ENCODE assay signal across 19 cellular contexts in the genomic region with DNA sequence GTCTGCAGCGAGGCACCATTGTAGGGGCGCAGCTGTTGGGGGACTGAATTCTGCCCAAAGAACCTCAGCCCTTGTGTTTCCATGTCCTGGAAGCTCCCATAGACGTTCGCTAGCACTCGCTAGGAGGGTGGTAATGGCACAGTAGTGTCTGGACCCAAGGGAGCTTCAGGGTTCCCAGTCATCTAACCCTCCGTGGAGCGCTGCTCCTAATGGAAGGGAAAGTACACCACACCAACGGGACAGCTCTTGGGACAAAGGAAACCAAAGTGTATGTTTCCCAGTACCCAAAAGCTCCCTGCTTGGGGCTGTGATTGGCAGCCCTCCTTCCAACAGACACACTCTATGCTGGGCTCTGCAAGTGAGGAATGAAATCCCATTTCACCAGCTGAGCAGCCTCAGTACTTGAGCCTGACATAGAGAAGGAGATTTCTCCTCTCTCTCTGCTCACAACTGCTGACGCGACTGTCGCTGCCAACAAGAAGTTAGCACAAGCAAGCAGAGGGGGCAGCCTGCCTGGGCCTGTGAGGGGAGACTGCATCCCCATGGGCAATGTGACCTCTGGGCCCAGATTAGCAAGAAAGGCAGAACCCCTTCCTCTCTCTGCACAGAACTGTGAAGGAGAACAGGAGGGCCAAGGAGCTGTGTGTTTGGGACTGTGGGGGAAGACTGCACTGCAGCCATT.
DNase-seq lines count a peak whose midpoint lies in the region; ATAC-seq, FAIRE-seq and TF ChIP-seq lines count a peak whose summit lies in the region.
"Had no signal": no experiment of that assay in that cellular context is flagged by ENCODE, and none has a peak within 500 bp of the region (broad histone marks: within the 10 kb centered on the region; RNA-seq: fewer than 3 reads in every experiment).

No MANE protein-coding gene starts in this region.

- H2BK120ac ChIP-seq in H9 (ENCODE audit: low read depth, low read length, poor library complexity, severe bottlenecking), result no peak overlapping the region
- H2BK120ac ChIP-seq in H1 (replicated peaks; ENCODE audit: low read depth, low read length), result no peak overlapping the region

- H2BK15ac ChIP-seq in H9 (ENCODE audit: low read depth, low read length) (no peak overlapping the region), H1 (ENCODE audit: low read length) (no peak overlapping the region)

- H3K23ac ChIP-seq in H9 (ENCODE audit: insufficient read length, low read depth, low read length) (no peak overlapping the region), H1 (ENCODE audit: insufficient read length) (no peak overlapping the region)

- H4K91ac ChIP-seq in H9 (ENCODE audit: insufficient read length, low read depth, low read length), result no peak overlapping the region
- no peak overlapping the region for H4K91ac ChIP-seq in H1 (replicated peaks; ENCODE audit: insufficient read length, low read length)

- H3K14ac ChIP-seq in H9 (ENCODE audit: insufficient read depth, low read length) (0 out of 2 replicates have a peak overlapping the region, but pooled peaks have one; percentile 49), H1 (ENCODE audit: insufficient read length) (no peak overlapping the region)

- no peaks in the 10 kb centered on the region for H3F3A ChIP-seq in GM23338 (replicated peaks; ENCODE audit: low read depth)

- H3K4me2 ChIP-seq in GM23338 (no peak overlapping the region), H9 (ENCODE audit: insufficient read depth, insufficient read length, low read length) (no peak overlapping the region), H1 (ENCODE audit: insufficient read depth in 1 of 2, low read depth in 2 of 2, low read length in 2 of 2) (no peak overlapping the region)

- no peak overlapping the region for H3T11ph ChIP-seq in H9 (ENCODE audit: low read length)

- TF ChIP-seq EP300 in H1 (IDR thresholded peaks at IDR 0.05; ENCODE audit: borderline replicate concordance in 1 of 2, low read depth in 2 of 2, low read length in 2 of 2), result no peak

- H3K36me3 ChIP-seq in GM23338 (ENCODE audit: insufficient read depth) (no peaks in the 10 kb centered on the region), H1 (ENCODE audit: control insufficient read depth in 2 of 4, insufficient read depth in 4 of 4, low read length in 3 of 4) (no peaks in the 10 kb centered on the region)

- no peak for TF ChIP-seq RAD21 in H1 (IDR thresholded peaks at IDR 0.05 in 1 of 2, conservative IDR thresholded peaks at IDR 0.05 in 1 of 2; ENCODE audit: low read depth in 2 of 2, low read length in 2 of 2)

- H3K23me2 ChIP-seq in H9 (ENCODE audit: insufficient read length, low read depth, low read length, poor library complexity, severe bottlenecking) (no peaks in the 10 kb centered on the region), H1 (ENCODE audit: low read depth, low read length) (no peaks in the 10 kb centered on the region)

- H2BK12ac ChIP-seq in H9 (ENCODE audit: insufficient read length, low read depth, low read length) (no peak overlapping the region), H1 (ENCODE audit: low read depth, low read length) (0 out of 2 replicates have a peak overlapping the region, but pooled peaks have one; percentile 76)

- no peak overlapping the region for H3K56ac ChIP-seq in H9 (ENCODE audit: insufficient read length, low read depth, low read length)
- peak overlapping the region; percentile 11 for H3K56ac ChIP-seq in H1 (replicated peaks; ENCODE audit: insufficient read length, low read depth, low read length)

- H3K27ac Mint-ChIP-seq in GM23338, result no peak overlapping the region
- H3K27ac Mint-ChIP-seq in H9, result no peak overlapping the region
- H3K27ac Mint-ChIP-seq in stimulated activated effector memory CD8-positive, alpha-beta T cell treated with anti-CD3 and anti-CD28 coated beads, Interleukin-12 subunit alpha, Interleukin-12 subunit beta, amount 100 ng/mL, for 72 hours, result no peak overlapping the region
- H3K27ac Mint-ChIP-seq: CD4-positive, alpha-beta T cell; HFFc6 had no signal

- H3K4me3 ChIP-seq in GM23338 (no peak overlapping the region), H1 (ENCODE audit: extremely low read depth in 1 of 4, insufficient read depth in 2 of 4, low read depth in 3 of 4, low read length in 4 of 4) (no peak overlapping the region)

- H3K18ac ChIP-seq in H9 (ENCODE audit: insufficient read length, low read depth, low read length), result peak overlapping the region; percentile 50
- H3K18ac ChIP-seq in H1 (ENCODE audit: extremely low read depth, low read length), result no peak overlapping the region

- ATAC-seq in GM23338, result peak; percentile 69
- peak; percentile 42 for ATAC-seq in stimulated activated effector memory CD8-positive, alpha-beta T cell treated with anti-CD3 and anti-CD28 coated beads, Interleukin-12 subunit alpha, Interleukin-12 subunit beta, amount 100 ng/mL, for 72 hours
- ATAC-seq: HCT116 had no signal

- H2AFZ ChIP-seq in GM23338 (peak overlapping the region; percentile 95), H9 (ENCODE audit: low read length) (peak overlapping the region; percentile 49), H1 (ENCODE audit: low read length) (peak overlapping the region; percentile 94)

- peaks cover 12% of the 10 kb centered on the region for H3K4me1 Mint-ChIP-seq in GM23338
- H3K4me1 Mint-ChIP-seq in H9, result peaks cover 15% of the 10 kb centered on the region in 2 experiments
- H3K4me1 Mint-ChIP-seq in stimulated activated effector memory CD8-positive, alpha-beta T cell treated with anti-CD3 and anti-CD28 coated beads, Interleukin-12 subunit alpha, Interleukin-12 subunit beta, amount 100 ng/mL, for 72 hours, result no peaks in the 10 kb centered on the region

- H3K4ac ChIP-seq in H9 (ENCODE audit: low read depth, low read length), result no peak overlapping the region
- no peak overlapping the region for H3K4ac ChIP-seq in H1 (replicated peaks; ENCODE audit: insufficient read length, low read depth, low read length)

- FAIRE-seq in H1 (lab: Jason Lieb, UNC), result no peak
- FAIRE-seq: A204.1, D721Med, G401.6, GM12891, GM19239, H54 had no signal

- H3K79me2 ChIP-seq in GM23338 (replicated peaks; ENCODE audit: insufficient read depth), result no peaks in the 10 kb centered on the region
- no peaks in the 10 kb centered on the region for H3K79me2 ChIP-seq in H9 (ENCODE audit: insufficient read depth, low read length)
- no peaks in the 10 kb centered on the region for H3K79me2 ChIP-seq in H1 (ENCODE audit: control insufficient read depth in 1 of 2, insufficient read depth in 2 of 2, low read length in 2 of 2)

- WGBS in H9 (ENCODE audit: extremely low coverage, insufficient read length, low lambda C conversion rate), result no CpG with 5 or more reads among the region's 11 CpGs
- 82% methylated on average over 11 of the region's 11 CpGs; no CpG with 5 or more reads in 1 of the 2 experiments for WGBS in H1 (ENCODE audit: extremely low coverage in 1 of 2, insufficient coverage in 1 of 2, insufficient read length in 1 of 2, insufficient replicate concordance in 2 of 2, low coverage in 1 of 2, low lambda C conversion rate in 2 of 2, missing lambda C conversion rate in 1 of 2), 2 experiments

- H3K9me3 ChIP-seq in H9 (ENCODE audit: control insufficient read depth, low read depth, low read length) (no peaks in the 10 kb centered on the region), H1 (ENCODE audit: insufficient read depth in 2 of 2, low read depth in 1 of 2, low read length in 1 of 2) (no peaks in the 10 kb centered on the region)
- H3K9me3 ChIP-seq: Caco-2 had no signal

- TF ChIP-seq CTCF in GM23338 (conservative IDR thresholded peaks at IDR 0.05; ENCODE audit: low read depth in 2 of 2) (no peak), H9 (conservative IDR thresholded peaks at IDR 0.05) (no peak), H1 (IDR thresholded peaks at IDR 0.05; ENCODE audit: control extremely low read depth in 1 of 3, insufficient read depth in 1 of 3, low read depth in 1 of 3, low read length in 3 of 3) (no peak)

- H2AK5ac ChIP-seq in H9 (ENCODE audit: insufficient read length, low read length) (no peak overlapping the region), H1 (ENCODE audit: low read depth, low read length) (no peak overlapping the region)

- H4K5ac ChIP-seq in H9 (ENCODE audit: insufficient read length, low read depth, low read length) (peak overlapping the region; percentile 65), H1 (ENCODE audit: insufficient read length, low read depth, low read length) (no peak overlapping the region)

- H2BK5ac ChIP-seq in H9 (ENCODE audit: insufficient read length, low read length) (no peak overlapping the region), H1 (ENCODE audit: low read depth, low read length) (peak overlapping the region; percentile 53; the same call in 1 of the 2 replicates)

- H2BK20ac ChIP-seq in H9 (ENCODE audit: low read depth, low read length, poor library complexity, severe bottlenecking) (no peak overlapping the region), H1 (ENCODE audit: low read length) (no peak overlapping the region)

- H3K79me1 ChIP-seq in H9 (ENCODE audit: insufficient read depth, low read depth, low read length, poor library complexity, severe bottlenecking) (no peaks in the 10 kb centered on the region), H1 (ENCODE audit: low read depth, low read length) (no peaks in the 10 kb centered on the region)

- H3K27me3 ChIP-seq in GM23338 (ENCODE audit: insufficient read depth), result no peaks in the 10 kb centered on the region
- no peaks in the 10 kb centered on the region for H3K27me3 ChIP-seq in H9 (ENCODE audit: insufficient read depth, low read length)
- H3K27me3 ChIP-seq in H1 (replicated peaks in 1 of 4; ENCODE audit: control insufficient read depth in 3 of 4, extremely low read depth in 1 of 4, insufficient read depth in 3 of 4, low read length in 3 of 4), result no peaks in the 10 kb centered on the region

- POLR2A ChIA-PET in H1 (lab: Charles Lee; ENCODE audit: partially characterized antibody), result no interaction called here

- no peaks in the 10 kb centered on the region for H4K20me1 ChIP-seq in GM23338 (replicated peaks; ENCODE audit: insufficient read depth)
- H4K20me1 ChIP-seq in H9 (ENCODE audit: control insufficient read depth, insufficient read depth, insufficient read length), result no peaks in the 10 kb centered on the region
- H4K20me1 ChIP-seq in H1 (replicated peaks in 1 of 2; ENCODE audit: control insufficient read depth in 1 of 2, insufficient read depth in 2 of 2, low read length in 2 of 2), result no peaks in the 10 kb centered on the region

- H4K8ac ChIP-seq in H9 (replicated peaks; ENCODE audit: insufficient read length, low read depth, low read length) (no peak overlapping the region), H1 (ENCODE audit: extremely low read depth, insufficient read depth, low read length) (peak overlapping the region; percentile 89; the same call in 1 of the 2 replicates)

- H3K4me1 ChIP-seq in GM23338 (ENCODE audit: insufficient read depth) (peaks cover 14% of the 10 kb centered on the region; the same call in 1 of the 2 replicates), H9 (ENCODE audit: insufficient read depth, low read length) (no peaks in the 10 kb centered on the region; the same call in 1 of the 2 replicates), H1 (replicated peaks in 1 of 4; ENCODE audit: control insufficient read depth in 3 of 4, insufficient read depth in 4 of 4, low read length in 3 of 4) (no peaks in the 10 kb centered on the region)
- H3K4me1 ChIP-seq: Caco-2 had no signal

- H3K36me3 Mint-ChIP-seq in GM23338 (ENCODE audit: low read depth) (no peaks in the 10 kb centered on the region), H9 (ENCODE audit: insufficient read depth in 1 of 3, low read depth in 3 of 3) (no peaks in the 10 kb centered on the region)
- H3K36me3 Mint-ChIP-seq in stimulated activated effector memory CD8-positive, alpha-beta T cell treated with anti-CD3 and anti-CD28 coated beads, Interleukin-12 subunit alpha, Interleukin-12 subunit beta, amount 100 ng/mL, for 72 hours, result no peaks in the 10 kb centered on the region

- DNase-seq in GM23338 (ENCODE audit: low spot score), result no peak
- no peak for DNase-seq in H9
- DNase-seq in H1 (ENCODE audit: low read depth in 1 of 2, low spot score in 2 of 2), result no peak
- no peak for DNase-seq in stimulated activated effector memory CD8-positive, alpha-beta T cell treated with anti-CD3 and anti-CD28 coated beads, Interleukin-12 subunit alpha, Interleukin-12 subunit beta, amount 100 ng/mL, for 72 hours (ENCODE audit: low spot score in 2 of 2)
- no peak for DNase-seq in activated CD4-positive, alpha-beta T cell treated with anti-CD3 and anti-CD28 coated beads for 1 hour
- no peak for DNase-seq in NCI-H1105 treated with DMSO at 0.1 percent for 48 hours (lab: John Stamatoyannopoulos, UW)
- no peak for DNase-seq in NCI-H1436 treated with DMSO at 0.1 percent for 48 hours (lab: John Stamatoyannopoulos, UW)
- DNase-seq: ACHN; Caco-2; CD4-positive, alpha-beta T cell; HFFc6 had no signal

- H3K9me3 Mint-ChIP-seq in GM23338 (no peaks in the 10 kb centered on the region), H9 (no peaks in the 10 kb centered on the region)
- H3K9me3 Mint-ChIP-seq in stimulated activated effector memory CD8-positive, alpha-beta T cell treated with anti-CD3 and anti-CD28 coated beads, Interleukin-12 subunit alpha, Interleukin-12 subunit beta, amount 100 ng/mL, for 72 hours, result no peaks in the 10 kb centered on the region
- H3K9me3 Mint-ChIP-seq: CD4-positive, alpha-beta T cell; HFFc6 had no signal

- no peak for TF ChIP-seq POLR2A in H1 (IDR thresholded peaks at IDR 0.05; ENCODE audit: control extremely low read depth in 1 of 2, low read depth in 2 of 2, low read length in 2 of 2)

- H3K27me3 Mint-ChIP-seq in GM23338 (ENCODE audit: insufficient read depth, low read depth, poor library complexity) (no peaks in the 10 kb centered on the region), H9 (ENCODE audit: low read depth) (no peaks in the 10 kb centered on the region)

- H3K4me3 Mint-ChIP-seq in GM23338 (no peak overlapping the region), H9 (no peak overlapping the region)
- H3K4me3 Mint-ChIP-seq in stimulated activated effector memory CD8-positive, alpha-beta T cell treated with anti-CD3 and anti-CD28 coated beads, Interleukin-12 subunit alpha, Interleukin-12 subunit beta, amount 100 ng/mL, for 72 hours, result no peak overlapping the region
- H3K4me3 Mint-ChIP-seq: CD4-positive, alpha-beta T cell; HFFc6 had no signal

- no peak overlapping the region for H3K27ac ChIP-seq in GM23338 (ENCODE audit: low read depth)
- H3K27ac ChIP-seq in H9 (ENCODE audit: insufficient read length, low read depth, low read length), result no peak overlapping the region
- H3K27ac ChIP-seq in H1 (ENCODE audit: low read depth, low read length), result no peak overlapping the region
- H3K27ac ChIP-seq: C4-2B had no signal

- H3K9ac ChIP-seq in H9 (ENCODE audit: extremely low read depth, insufficient read length, low read length) (no peak overlapping the region), H1 (replicated peaks in 1 of 4; ENCODE audit: extremely low read depth in 1 of 4, low read depth in 3 of 4, low read length in 3 of 4) (no peak overlapping the region)

- no peaks in the 10 kb centered on the region for H3K9me2 ChIP-seq in GM23338 (ENCODE audit: insufficient read depth)

- CTCF ChIA-PET in H1 (lab: Charles Lee; ENCODE audit: partially characterized antibody), result interaction anchor here (0.6 to 3.4 kb wide), 9 partner anchors 9 to 303 kb away, joined by 3 to 11 read pairs (median 4); no protein-coding TSS in a partner anchor
